In genomic region chr21:39634507-39634906, GRCh38 we compare ENCODE assay signal across 17 cellular contexts. TPM values are rescaled to one million over a fixed set of nuclear protein-coding genes. Genes with fewer than 3 reads are reported as not detected.
A peak's percentile ranks its signal among the peaks of the same experiment; 100 is the strongest.
DNase-seq lines count a peak whose midpoint lies in the region; ATAC-seq, FAIRE-seq and TF ChIP-seq lines count a peak whose summit lies in the region.
"Had no signal": no experiment of that assay in that cellular context is flagged by ENCODE, and none has a peak within 500 bp of the region (broad histone marks: within the 10 kb centered on the region; RNA-seq: fewer than 3 reads in every experiment).

No MANE protein-coding gene starts in this region.

- no peak for FAIRE-seq in astrocyte (lab: Jason Lieb, UNC)

- no peaks in the 10 kb centered on the region for H3K9me3 ChIP-seq in PC-3 (ENCODE audit: low read length)
- no peaks in the 10 kb centered on the region for H3K9me3 ChIP-seq in astrocyte (ENCODE audit: insufficient read depth, low read depth, low read length)
- no peaks in the 10 kb centered on the region for H3K9me3 ChIP-seq in hepatocyte (ENCODE audit: low read depth)
- H3K9me3 ChIP-seq in smooth muscle cell (replicated peaks; ENCODE audit: low read depth) = no peaks in the 10 kb centered on the region
- H3K9me3 ChIP-seq: HAP-1 had no signal

- POLR2A ChIA-PET in PC-3 (lab: Charles Lee; ENCODE audit: unreplicated experiment) = no interaction called here
- POLR2A ChIA-PET in activated CD4-positive, alpha-beta T cell treated with anti-CD3 and anti-CD28 coated beads, Interleukin-2, amount 10 ng/mL, durations not matched to agents 7 days and 5 days (lab: Charles Lee) = no interaction called here

- peak overlapping the region; percentile 95 for H3K27ac ChIP-seq in PC-3 (ENCODE audit: low read length)
- peak overlapping the region; percentile 92 for H3K27ac ChIP-seq in astrocyte (ENCODE audit: low read depth, low read length)
- H3K27ac ChIP-seq in hepatocyte = peak overlapping the region; percentile 88
- peak overlapping the region; percentile 97 for H3K27ac ChIP-seq in smooth muscle cell (ENCODE audit: low read depth)
- H3K27ac ChIP-seq: KMS-11 had no signal

- peaks cover 65% of the 10 kb centered on the region for H3K4me1 Mint-ChIP-seq in astrocyte (ENCODE audit: low read depth, unreplicated experiment)
- no peaks in the 10 kb centered on the region for H3K4me1 Mint-ChIP-seq in activated CD4-positive, alpha-beta T cell treated with anti-CD3 and anti-CD28 coated beads, Interleukin-2, amount 10 ng/mL, durations not matched to agents 7 days and 5 days

- H2AFZ ChIP-seq in PC-3 (ENCODE audit: low read length) (0 out of 2 replicates have a peak overlapping the region, but pooled peaks have one; percentile 15), astrocyte (ENCODE audit: low read depth, low read length) (peak overlapping the region; percentile 48), hepatocyte (no peak overlapping the region), smooth muscle cell (ENCODE audit: low read depth) (no peak overlapping the region)

- no peak for TF ChIP-seq CTCF in PC-3 (conservative IDR thresholded peaks at IDR 0.05; ENCODE audit: low read depth, low read length)
- TF ChIP-seq CTCF in astrocyte (IDR thresholded peaks at IDR 0.05; ENCODE audit: insufficient read depth, low read depth, low read length) = no peak
- TF ChIP-seq CTCF in hepatocyte (IDR thresholded peaks at IDR 0.05; ENCODE audit: poor library complexity) = no peak
- TF ChIP-seq CTCF in smooth muscle cell (IDR thresholded peaks at IDR 0.05; ENCODE audit: borderline replicate concordance, insufficient read depth, poor library complexity, severe bottlenecking) = no peak

- H3K36me3 Mint-ChIP-seq in astrocyte (ENCODE audit: low read depth, unreplicated experiment) = peaks cover 1% of the 10 kb centered on the region
- H3K36me3 Mint-ChIP-seq in activated CD4-positive, alpha-beta T cell treated with anti-CD3 and anti-CD28 coated beads, Interleukin-2, amount 10 ng/mL, durations not matched to agents 7 days and 5 days (ENCODE audit: low read depth) = no peaks in the 10 kb centered on the region
- H3K36me3 Mint-ChIP-seq: CD8-positive, alpha-beta T cell had no signal

- ATAC-seq in PC-3 (no peak), HG03521 (IDR thresholded peaks at IDR 0.05; ENCODE audit: unreplicated experiment) (no peak)
- ATAC-seq: CD8-positive, alpha-beta T cell; Right ventricle myocardium inferior had no signal

- no peaks in the 10 kb centered on the region for H3K27me3 ChIP-seq in PC-3 (ENCODE audit: low read length)
- no peaks in the 10 kb centered on the region for H3K27me3 ChIP-seq in astrocyte (ENCODE audit: insufficient read depth, low read length)
- H3K27me3 ChIP-seq in hepatocyte = no peaks in the 10 kb centered on the region
- H3K27me3 ChIP-seq in smooth muscle cell (ENCODE audit: low read depth) = no peaks in the 10 kb centered on the region

- whole genome bisulfite sequencing in hepatocyte (ENCODE audit: low lambda C conversion rate, missing lambda C conversion rate) = 95% methylated on average over 10 of the region's 10 CpGs
- 95% methylated on average over 10 of the region's 10 CpGs for WGBS in smooth muscle cell (ENCODE audit: low lambda C conversion rate)

- no peaks in the 10 kb centered on the region for H3K9me2 ChIP-seq in PC-3 (replicated peaks; ENCODE audit: low read length)
- H3K9me2 ChIP-seq in hepatocyte (replicated peaks; ENCODE audit: insufficient read depth) = no peaks in the 10 kb centered on the region

- H3K36me3 ChIP-seq in PC-3 (ENCODE audit: low read depth, low read length) = no peaks in the 10 kb centered on the region
- no peaks in the 10 kb centered on the region for H3K36me3 ChIP-seq in astrocyte (ENCODE audit: insufficient read depth, low read length)
- no peaks in the 10 kb centered on the region for H3K36me3 ChIP-seq in hepatocyte (replicated peaks; ENCODE audit: insufficient read depth, low read depth)
- no peaks in the 10 kb centered on the region for H3K36me3 ChIP-seq in smooth muscle cell (ENCODE audit: low read depth)
- H3K36me3 ChIP-seq: HAP-1 had no signal

- H3K27me3 Mint-ChIP-seq in astrocyte (ENCODE audit: low read depth, unreplicated experiment) = no peaks in the 10 kb centered on the region
- H3K27me3 Mint-ChIP-seq in activated CD4-positive, alpha-beta T cell treated with anti-CD3 and anti-CD28 coated beads, Interleukin-2, amount 10 ng/mL, durations not matched to agents 7 days and 5 days = no peaks in the 10 kb centered on the region

- H3F3A ChIP-seq in PC-3 (ENCODE audit: low read length, unreplicated experiment) (peaks cover 9% of the 10 kb centered on the region), smooth muscle cell (ENCODE audit: low read depth) (peaks cover 18% of the 10 kb centered on the region)

- H3K4me3 ChIP-seq in PC-3 (ENCODE audit: low read length) (no peak overlapping the region), astrocyte (ENCODE audit: insufficient read depth, low read depth, low read length) (no peak overlapping the region), hepatocyte (no peak overlapping the region), smooth muscle cell (no peak overlapping the region)
- H3K4me3 ChIP-seq: HAP-1 had no signal

- BruUV-seq in PC-3 (replicated peaks; lab: Mats Ljungman, UMichigan) = no TSS peak

- H3K9me3 Mint-ChIP-seq in astrocyte (ENCODE audit: unreplicated experiment) = no peaks in the 10 kb centered on the region
- H3K9me3 Mint-ChIP-seq in activated CD4-positive, alpha-beta T cell treated with anti-CD3 and anti-CD28 coated beads, Interleukin-2, amount 10 ng/mL, durations not matched to agents 7 days and 5 days = no peaks in the 10 kb centered on the region
- H3K9me3 Mint-ChIP-seq: CD8-positive, alpha-beta T cell had no signal

- H3K4me2 ChIP-seq in PC-3 (ENCODE audit: low read length) = peak overlapping the region; percentile 48
- H3K4me2 ChIP-seq in astrocyte (ENCODE audit: low read length) = peak overlapping the region; percentile 75
- H3K4me2 ChIP-seq in hepatocyte = peak overlapping the region; percentile 53
- H3K4me2 ChIP-seq in smooth muscle cell = peak overlapping the region; percentile 60
- H3K4me2 ChIP-seq: KMS-11 had no signal

- H4K20me1 ChIP-seq in PC-3 (ENCODE audit: low read length) = no peaks in the 10 kb centered on the region
- H4K20me1 ChIP-seq in astrocyte (ENCODE audit: insufficient read depth, low read length) = no peaks in the 10 kb centered on the region
- H4K20me1 ChIP-seq in hepatocyte (ENCODE audit: insufficient read depth, poor library complexity, severe bottlenecking) = no peaks in the 10 kb centered on the region
- no peaks in the 10 kb centered on the region for H4K20me1 ChIP-seq in smooth muscle cell (ENCODE audit: low read depth)

- intact Hi-C loops in PC-3 (cut with micrococcal nuclease) = loop anchor here (1.0 to 10.0 kb wide), 3 partner anchors 18 to 440 kb away; a partner anchor contains a TSS

- peak overlapping the region; percentile 48 for H3K9ac ChIP-seq in PC-3 (ENCODE audit: low read length)
- H3K9ac ChIP-seq in astrocyte (ENCODE audit: low read length) = peak overlapping the region; percentile 46
- H3K9ac ChIP-seq in smooth muscle cell (ENCODE audit: low read depth) = peak overlapping the region; percentile 46
- H3K9ac ChIP-seq: KMS-11 had no signal

- H3K27ac Mint-ChIP-seq in astrocyte (ENCODE audit: unreplicated experiment) = peak overlapping the region; percentile 93
- no peak overlapping the region for H3K27ac Mint-ChIP-seq in activated CD4-positive, alpha-beta T cell treated with anti-CD3 and anti-CD28 coated beads, Interleukin-2, amount 10 ng/mL, durations not matched to agents 7 days and 5 days
- H3K27ac Mint-ChIP-seq: CD8-positive, alpha-beta T cell had no signal

- H3K4me3 Mint-ChIP-seq in astrocyte (ENCODE audit: unreplicated experiment) = peak overlapping the region; percentile 37
- no peak overlapping the region for H3K4me3 Mint-ChIP-seq in activated CD4-positive, alpha-beta T cell treated with anti-CD3 and anti-CD28 coated beads, Interleukin-2, amount 10 ng/mL, durations not matched to agents 7 days and 5 days
- H3K4me3 Mint-ChIP-seq: CD8-positive, alpha-beta T cell had no signal

- DNase-seq in PC-3 (no peak), astrocyte (ENCODE audit: low read depth) (no peak), hepatocyte (ENCODE audit: low spot score) (no peak), smooth muscle cell (lab: John Stamatoyannopoulos, UW; ENCODE audit: unreplicated experiment) (no peak)
- no peak for DNase-seq in activated CD4-positive, alpha-beta T cell treated with anti-CD3 and anti-CD28 coated beads, Interleukin-2, amount 10 ng/mL, durations not matched to agents 7 days and 5 days
- no peak for DNase-seq in activated naive CD4-positive, alpha-beta T cell (lab: John Stamatoyannopoulos, UW)
- DNase-seq in effector CD4-positive, alpha-beta T cell = no peak
- DNase-seq: CD8-positive, alpha-beta T cell; NCI-H1092; NCI-H2081 treated with DMSO at 0.1 percent for 48 hours; NCI-H510A treated with DMSO at 0.1 percent for 48 hours; NCI-H82 had no signal

- H3K79me2 ChIP-seq in PC-3 (ENCODE audit: low read length) = no peaks in the 10 kb centered on the region
- H3K79me2 ChIP-seq in astrocyte (ENCODE audit: insufficient read depth, low read length) = peaks cover 6% of the 10 kb centered on the region
- H3K79me2 ChIP-seq in hepatocyte = peaks cover 12% of the 10 kb centered on the region
- H3K79me2 ChIP-seq in smooth muscle cell (ENCODE audit: low read depth) = no peaks in the 10 kb centered on the region

- peaks cover 72% of the 10 kb centered on the region for H3K4me1 ChIP-seq in PC-3 (ENCODE audit: insufficient read depth, low read length)
- H3K4me1 ChIP-seq in astrocyte (ENCODE audit: insufficient read depth, low read length) = peaks cover 45% of the 10 kb centered on the region
- peaks cover 37% of the 10 kb centered on the region for H3K4me1 ChIP-seq in hepatocyte (ENCODE audit: insufficient read depth)
- peaks cover 32% of the 10 kb centered on the region for H3K4me1 ChIP-seq in smooth muscle cell (ENCODE audit: low read depth)
- H3K4me1 ChIP-seq: HAP-1 had no signal

- CTCF ChIA-PET in PC-3 (lab: Charles Lee) = no interaction called here
- CTCF ChIA-PET in activated CD4-positive, alpha-beta T cell treated with anti-CD3 and anti-CD28 coated beads, Interleukin-2, amount 10 ng/mL, durations not matched to agents 7 days and 5 days (lab: Charles Lee) = interaction anchor here (0.6 kb wide), 1 partner anchor 1364 kb away, joined by 4 read pairs; no protein-coding TSS in a partner anchor

RNA-seq across cellular contexts. Expression of gene B3GALT5, which starts 21.8 kb away (rescaled TPM):
- total RNA-seq in PC-3 (2014; rRNA removed) (0.58 and 1.5 TPM in 2 replicates), astrocyte (2.2 and 2.5 TPM in 2 replicates), hepatocyte (7.0 and 8.1 TPM in 2 replicates), smooth muscle cell (1.7 and 3.8 TPM in 2 replicates)
- polyA plus RNA-seq in hepatocyte (2.0 and 3.1 TPM in 2 replicates), smooth muscle cell (0.73 and 1.3 TPM in 2 replicates)
- total RNA-seq in activated CD4-positive, alpha-beta T cell treated with anti-CD3 and anti-CD28 coated beads, Interleukin-2, amount 10 ng/mL, durations not matched to agents 7 days and 5 days = not detected
- total RNA-seq: CD8-positive, alpha-beta T cell; G401 had no signal

Comparison
In these comparisons a context has a peak if more than half of its experiments do, and no peak if none do; other contexts are left out.
1. H2AFZ ChIP-seq: peak in PC-3 (single experiment) and astrocyte (single experiment); none in hepatocyte (single experiment) and smooth muscle cell (single experiment).
2. Peak in every context shown above with its lines, with median percentiles within 50 percentile points of each other: H3K27ac ChIP-seq, H3K4me2 ChIP-seq and H3K9ac ChIP-seq.